In genomic region chr2:230668184-230668938, GRCh38 we compare ENCODE assay signal across 1 cellular context.
TF ChIP-seq lines count a peak whose summit lies in the region.

No MANE protein-coding gene starts in this region.

TF ChIP-seq in K562, 482 proteins besides CTCF, POLR2A, EP300 and RAD21 (continued from another document):
- TF ChIP-seq MITF (IDR thresholded peaks at IDR 0.05) (no peak), MEF2A (IDR thresholded peaks at IDR 0.05; ENCODE audit: control insufficient read depth, low read depth, low read length) (0 out of 2 replicates have a peak, but pooled peaks have one; percentile 44), ZFPM2 (CRISPR knock-in tag; IDR thresholded peaks at IDR 0.05) (no peak), MAX (CRISPR knock-in tag; IDR thresholded peaks at IDR 0.05) (peak; percentile 76), KDM1A (IDR thresholded peaks at IDR 0.05) (no peak), ZNF592 (IDR thresholded peaks at IDR 0.05) (0 out of 2 replicates have a peak, but pooled peaks have one; percentile 7), RBBP5 (IDR thresholded peaks at IDR 0.05; ENCODE audit: borderline replicate concordance, insufficient read depth, low read length, poor library complexity, severe bottlenecking) (no peak)
TF ChIP-seq in K562: peak in this region for 7.
